8 cellular contexts compared by ENCODE assay signal in the genomic region with DNA sequence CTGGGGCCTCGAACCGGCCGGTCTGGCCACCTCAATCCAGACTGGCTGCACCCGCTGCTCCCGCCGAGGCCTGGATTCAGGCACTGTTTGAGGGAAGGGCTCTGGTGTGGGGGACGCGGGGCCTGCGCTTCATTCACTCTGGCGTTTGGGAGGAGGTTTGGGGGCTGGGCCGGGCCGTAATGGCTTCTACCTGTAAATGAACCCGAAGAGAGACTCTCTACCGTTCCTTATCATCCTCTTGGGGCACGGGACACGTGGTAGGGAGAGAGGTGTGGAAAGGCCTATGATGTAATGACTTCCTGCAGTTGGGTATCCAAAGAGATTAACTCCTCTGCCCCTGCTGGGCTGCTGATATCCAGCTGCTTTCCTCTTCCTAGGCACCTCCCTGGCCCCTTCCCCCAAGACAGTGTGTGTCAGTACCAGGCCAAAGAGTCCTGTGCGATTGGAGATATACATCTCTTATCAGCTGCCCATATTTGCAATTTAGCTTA. TPM values are rescaled to one million over a fixed set of nuclear protein-coding genes. Genes with fewer than 3 reads are reported as not detected.
A peak's percentile ranks its signal among the peaks of the same experiment; 100 is the strongest.
DNase-seq lines count a peak whose midpoint lies in the region; ATAC-seq and TF ChIP-seq lines count a peak whose summit lies in the region.

No MANE protein-coding gene starts in this region.

- peaks cover 27% of the 10 kb centered on the region for H3K4me1 ChIP-seq in smooth muscle cell (ENCODE audit: low read depth)

- POLR2A ChIA-PET in BJ (lab: Charles Lee) (no interaction called here), RWPE1 (lab: Yijun Ruan, JAX; ENCODE audit: low non-redundant PET) (no interaction called here)

- peak overlapping the region; percentile 98 for H3K4me2 ChIP-seq in smooth muscle cell

- no peak for DNase-seq in BJ (ENCODE audit: low read depth)
- DNase-seq in HFF-Myc (ENCODE audit: extremely low read depth, low read depth), result no peak
- DNase-seq in RWPE1 (ENCODE audit: low spot score), result peak; percentile 86
- peak; percentile 82 for DNase-seq in choroid plexus epithelial cell (ENCODE audit: low read depth)
- DNase-seq in kidney epithelial cell (ENCODE audit: low read depth), result peak; percentile 58
- no peak for DNase-seq in smooth muscle cell (lab: John Stamatoyannopoulos, UW; ENCODE audit: unreplicated experiment)
- DNase-seq in cortex of kidney (lab: John Stamatoyannopoulos, UW), result no peak

- H2AFZ ChIP-seq in smooth muscle cell (ENCODE audit: low read depth), result no peak overlapping the region

- TF ChIP-seq CTCF in BJ (IDR thresholded peaks at IDR 0.05; ENCODE audit: insufficient read depth, low read depth, low read length), result no peak
- TF ChIP-seq CTCF in HFF-Myc (IDR thresholded peaks at IDR 0.05; ENCODE audit: low read depth, low read length, missing control alignments), result no peak
- no peak for TF ChIP-seq CTCF in RWPE1 (conservative IDR thresholded peaks at IDR 0.05; ENCODE audit: low read depth)
- peak; percentile 19 for TF ChIP-seq CTCF in choroid plexus epithelial cell (conservative IDR thresholded peaks at IDR 0.05; ENCODE audit: low read depth, low read length)
- TF ChIP-seq CTCF in kidney epithelial cell (IDR thresholded peaks at IDR 0.05; ENCODE audit: insufficient read depth, low read length, poor library complexity, severe bottlenecking), result no peak
- TF ChIP-seq CTCF in smooth muscle cell (IDR thresholded peaks at IDR 0.05; ENCODE audit: borderline replicate concordance, insufficient read depth, poor library complexity, severe bottlenecking), result no peak

- peak overlapping the region; percentile 97 for H3K27ac ChIP-seq in RWPE1
- peak overlapping the region; percentile 85 for H3K27ac ChIP-seq in smooth muscle cell (ENCODE audit: low read depth)

- peaks cover 6% of the 10 kb centered on the region for H3F3A ChIP-seq in smooth muscle cell (ENCODE audit: low read depth)

- no peaks in the 10 kb centered on the region for H3K9me3 ChIP-seq in smooth muscle cell (replicated peaks; ENCODE audit: low read depth)

- 2% methylated on average over 17 of the region's 17 CpGs for WGBS in smooth muscle cell (ENCODE audit: low lambda C conversion rate)

- peak overlapping the region; percentile 99 for H3K9ac ChIP-seq in smooth muscle cell (ENCODE audit: low read depth)

- H3K4me3 ChIP-seq in BJ (ENCODE audit: low read depth, low read length) (peak overlapping the region; percentile 89), HFF-Myc (replicated peaks; ENCODE audit: low read depth, low read length) (peak overlapping the region; percentile 85), choroid plexus epithelial cell (ENCODE audit: low read depth, low read length) (peak overlapping the region; percentile 88), kidney epithelial cell (ENCODE audit: low read depth, low read length) (peak overlapping the region; percentile 86), smooth muscle cell (peak overlapping the region; percentile 100)

- H4K20me1 ChIP-seq in smooth muscle cell (ENCODE audit: low read depth), result peaks cover 61% of the 10 kb centered on the region

- H3K27me3 ChIP-seq in BJ (ENCODE audit: control insufficient read depth, insufficient read depth, low read length) (no peaks in the 10 kb centered on the region), kidney epithelial cell (ENCODE audit: control insufficient read depth, insufficient read depth, low read length) (no peaks in the 10 kb centered on the region), smooth muscle cell (ENCODE audit: low read depth) (no peaks in the 10 kb centered on the region)

- CTCF ChIA-PET in BJ (lab: Yijun Ruan, JAX), result interaction anchor here (1.1 to 1.6 kb wide), 2 partner anchors 26 to 331 kb away, joined by 3 read pairs; no protein-coding TSS in a partner anchor
- CTCF ChIA-PET in RWPE1 (lab: Yijun Ruan, JAX), result no interaction called here

- H3K36me3 ChIP-seq in BJ (ENCODE audit: control insufficient read depth, insufficient read depth, low read length) (peaks cover 3% of the 10 kb centered on the region), kidney epithelial cell (ENCODE audit: control insufficient read depth, insufficient read depth, low read length) (no peaks in the 10 kb centered on the region), smooth muscle cell (ENCODE audit: low read depth) (no peaks in the 10 kb centered on the region)

- H3K79me2 ChIP-seq in smooth muscle cell (ENCODE audit: low read depth), result peaks cover 60% of the 10 kb centered on the region

- ATAC-seq in HG02840 (IDR thresholded peaks at IDR 0.05; ENCODE audit: low FRiP score, unreplicated experiment), result no peak

RNA-seq across cellular contexts. Expression of a gene that starts 1.8 kb away (rescaled TPM):
- polyA plus RNA-seq in BJ (2011; rRNA removed) (20.3 and 25.4 TPM in 2 replicates), smooth muscle cell (34.7 and 35.9 TPM in 2 replicates)
- 71.0 and 111 TPM in 2 replicates for polyA minus RNA-seq in BJ (2011; rRNA and poly(A)+ RNA removed)
- total RNA-seq in kidney epithelial cell (37.5 and 41.4 TPM in 2 replicates), smooth muscle cell (36.2 and 40.3 TPM in 2 replicates)

Comparison
In these comparisons a context has a peak if more than half of its experiments do, and no peak if none do; other contexts are left out.
1. DNase-seq: peak in RWPE1 (single experiment), choroid plexus epithelial cell (single experiment) and kidney epithelial cell (single experiment); none in BJ (single experiment), HFF-Myc (single experiment), smooth muscle cell (single experiment) and cortex of kidney (single experiment).
2. Peak in every context shown above with its lines, with median percentiles within 50 percentile points of each other: H3K4me3 ChIP-seq.